Comparison of ENCODE assay signal across 20 cellular contexts in the genomic region with DNA sequence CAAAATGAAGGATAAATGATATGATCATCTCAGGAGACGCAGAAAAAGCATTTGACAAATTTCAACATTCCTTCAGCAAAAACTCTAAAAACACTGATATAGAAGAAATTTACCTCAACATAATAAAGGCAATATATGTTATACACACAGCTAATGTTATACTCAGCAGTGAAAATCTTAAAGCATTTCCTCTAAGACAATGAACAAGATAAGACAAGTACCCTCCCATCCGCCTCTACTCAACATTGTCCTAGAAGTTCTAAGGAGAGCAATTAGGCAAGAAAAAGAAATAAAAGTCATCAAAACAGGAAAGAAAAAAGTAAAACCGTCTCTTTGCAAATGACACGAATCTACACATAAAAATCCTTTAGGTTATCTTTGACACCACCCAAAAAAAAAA.
"Had no signal": no experiment of that assay in that cellular context is flagged by ENCODE, and none has a peak within 500 bp of the region (broad histone marks: within the 10 kb centered on the region; RNA-seq: fewer than 3 reads in every experiment).

No MANE protein-coding gene starts in this region.

- H3K4me2 ChIP-seq: KMS-11, SK-N-SH had no signal

- FAIRE-seq: HTR-8/SVneo, K562, RCC 7860 had no signal

- ATAC-seq: K562 had no signal

- H3K4me3 ChIP-seq: K562 had no signal

- H3K9ac ChIP-seq: KMS-11, SK-N-SH had no signal

- H3K9me3 ChIP-seq: SK-N-SH had no signal

- DNase-seq: Kasumi-1, MM.1S, NCI-H1092 treated with DMSO at 0.1 percent for 48 hours, NCI-H1436, NCI-H187 treated with DMSO at 0.1 percent for 48 hours, NCI-H2029 treated with DMSO at 0.1 percent for 48 hours, NCI-H2171 treated with DMSO at 0.1 percent for 48 hours, NCI-H345, NCI-H446 treated with DMSO at 0.1 percent for 48 hours, NCI-H510A treated with DMSO at 0.1 percent for 48 hours, NCI-H526, NCI-H748 treated with DMSO at 0.1 percent for 48 hours, RPMI8226, SHP77, SK-N-SH had no signal

- H3K27ac ChIP-seq: HL-60, KMS-11 had no signal
